9 cellular contexts compared by ENCODE assay signal in the genomic region with DNA sequence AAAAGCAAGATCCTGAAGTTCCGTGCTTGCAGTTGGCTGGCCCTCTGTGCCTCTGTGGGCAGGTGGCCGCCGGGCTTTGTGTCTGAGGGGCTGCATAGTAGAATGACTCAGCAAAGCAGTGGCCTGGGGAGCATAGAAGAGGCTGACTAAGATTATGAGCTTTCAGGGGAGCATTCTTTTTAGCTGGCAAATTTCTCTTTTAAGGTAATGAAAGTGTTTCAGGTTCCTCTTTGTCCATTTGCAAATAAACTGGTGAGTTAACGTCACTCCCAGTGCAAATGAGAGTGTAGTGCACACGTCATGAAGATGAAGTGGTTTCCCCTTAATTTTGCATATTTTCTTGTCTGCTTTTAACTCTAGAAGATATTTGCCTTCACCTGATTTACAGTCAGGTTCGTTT.
DNase-seq lines count a peak whose midpoint lies in the region; ATAC-seq lines count a peak whose summit lies in the region.
"Had no signal": no experiment of that assay in that cellular context is flagged by ENCODE, and none has a peak within 500 bp of the region (broad histone marks: within the 10 kb centered on the region; RNA-seq: fewer than 3 reads in every experiment).

No MANE protein-coding gene starts in this region.

- H3K4me3 Mint-ChIP-seq in activated CD4-positive, alpha-beta T cell treated with anti-CD3 and anti-CD28 coated beads, Interleukin-2, amount 10 ng/mL, durations not matched to agents 24 days and 14 days: no peak overlapping the region
- H3K4me3 Mint-ChIP-seq in stimulated activated naive B cell treated with anti-CD40 and anti-IgM and Interleukin-4, amounts not matched to agents 10 μg/mL and 1 μg/mL and 100 μg/mL, for 72 hours: peak overlapping the region in 1 of 2 donors; percentile 28

- peaks cover 17% of the 10 kb centered on the region for H3K27me3 Mint-ChIP-seq in activated CD4-positive, alpha-beta T cell treated with anti-CD3 and anti-CD28 coated beads, Interleukin-2, amount 10 ng/mL, durations not matched to agents 24 days and 14 days
- peaks cover 6 to 8% of the 10 kb centered on the region in 2 donors for H3K27me3 Mint-ChIP-seq in stimulated activated naive B cell treated with anti-CD40 and anti-IgM and Interleukin-4, amounts not matched to agents 10 μg/mL and 1 μg/mL and 100 μg/mL, for 72 hours

- no peak overlapping the region for H3K27ac Mint-ChIP-seq in activated CD4-positive, alpha-beta T cell treated with anti-CD3 and anti-CD28 coated beads, Interleukin-2, amount 10 ng/mL, durations not matched to agents 24 days and 14 days
- H3K27ac Mint-ChIP-seq in stimulated activated naive B cell treated with anti-CD40 and anti-IgM and Interleukin-4, amounts not matched to agents 10 μg/mL and 1 μg/mL and 100 μg/mL, for 72 hours: peak overlapping the region; percentile 65

- peak; percentile 77 for ATAC-seq in HG03064 (IDR thresholded peaks at IDR 0.05; ENCODE audit: low read depth, unreplicated experiment)
- ATAC-seq in stimulated activated naive B cell treated with anti-CD40 and anti-IgM and Interleukin-4, amounts not matched to agents 10 μg/mL and 1 μg/mL and 100 μg/mL, for 72 hours (replicated peaks): peak; percentile 91 to 94

- intact Hi-C loops in activated CD4-positive, alpha-beta T cell treated with anti-CD3 and anti-CD28 coated beads, Interleukin-2, amount 10 ng/mL, durations not matched to agents 24 days and 14 days (cut with micrococcal nuclease): no loop called here

- H3K36me3 Mint-ChIP-seq in activated CD4-positive, alpha-beta T cell treated with anti-CD3 and anti-CD28 coated beads, Interleukin-2, amount 10 ng/mL, durations not matched to agents 24 days and 14 days (ENCODE audit: low read depth): peaks cover 26% of the 10 kb centered on the region
- peaks cover 22 to 24% of the 10 kb centered on the region in 2 donors for H3K36me3 Mint-ChIP-seq in stimulated activated naive B cell treated with anti-CD40 and anti-IgM and Interleukin-4, amounts not matched to agents 10 μg/mL and 1 μg/mL and 100 μg/mL, for 72 hours

- peak; percentile 34 for DNase-seq in activated CD4-positive, alpha-beta T cell treated with anti-CD3 and anti-CD28 coated beads, Interleukin-2, amount 10 ng/mL, durations not matched to agents 24 days and 14 days
- no peak for DNase-seq in activated CD4-positive, alpha-beta T cell treated with anti-CD3 and anti-CD28 coated beads for 4 hours
- DNase-seq in SHP77 (lab: John Stamatoyannopoulos, UW) (peak; percentile 62 to 74), activated gamma-delta T cell (lab: John Stamatoyannopoulos, UW) (no peak), T1000 (lab: John Stamatoyannopoulos, UW) (no peak), mesenteric fat pad (ENCODE audit: low spot score) (no peak)
- DNase-seq in stimulated activated naive B cell treated with anti-CD40 and anti-IgM and Interleukin-4, amounts not matched to agents 10 μg/mL and 1 μg/mL and 100 μg/mL, for 72 hours: peak; percentile 42
- DNase-seq: WERI-Rb-1 had no signal

- no peaks in the 10 kb centered on the region for H3K4me1 Mint-ChIP-seq in activated CD4-positive, alpha-beta T cell treated with anti-CD3 and anti-CD28 coated beads, Interleukin-2, amount 10 ng/mL, durations not matched to agents 24 days and 14 days
- peaks cover 25 to 31% of the 10 kb centered on the region in 2 donors for H3K4me1 Mint-ChIP-seq in stimulated activated naive B cell treated with anti-CD40 and anti-IgM and Interleukin-4, amounts not matched to agents 10 μg/mL and 1 μg/mL and 100 μg/mL, for 72 hours

- peaks cover 15% of the 10 kb centered on the region for H3K9me3 Mint-ChIP-seq in activated CD4-positive, alpha-beta T cell treated with anti-CD3 and anti-CD28 coated beads, Interleukin-2, amount 10 ng/mL, durations not matched to agents 24 days and 14 days
- peaks cover 16 to 17% of the 10 kb centered on the region in 2 donors for H3K9me3 Mint-ChIP-seq in stimulated activated naive B cell treated with anti-CD40 and anti-IgM and Interleukin-4, amounts not matched to agents 10 μg/mL and 1 μg/mL and 100 μg/mL, for 72 hours

Comparison
In these comparisons a context has a peak if more than half of its experiments do, and no peak if none do; other contexts are left out.
1. DNase-seq: peak in activated CD4-positive, alpha-beta T cell treated with anti-CD3 and anti-CD28 coated beads, Interleukin-2, amount 10 ng/mL, durations not matched to agents 24 days and 14 days (single experiment), SHP77 (2 of 2) and stimulated activated naive B cell treated with anti-CD40 and anti-IgM and Interleukin-4, amounts not matched to agents 10 μg/mL and 1 μg/mL and 100 μg/mL, for 72 hours (single experiment); none in activated CD4-positive, alpha-beta T cell treated with anti-CD3 and anti-CD28 coated beads for 4 hours (0 of 2), activated gamma-delta T cell (single experiment), T1000 (single experiment) and mesenteric fat pad (single experiment).